In genomic region chr2:42995752-42996422, GRCh38 we compare ENCODE assay signal across 29 cellular contexts.
"Had no signal": no experiment of that assay in that cellular context is flagged by ENCODE, and none has a peak within 500 bp of the region (broad histone marks: within the 10 kb centered on the region; RNA-seq: fewer than 3 reads in every experiment).

No MANE protein-coding gene starts in this region.

- ATAC-seq: effector memory CD8-positive, alpha-beta T cell; gastroesophageal sphincter; heart left ventricle; left colon; left lobe of liver; lower lobe of right lung; mucosa of descending colon; naive thymus-derived CD8-positive, alpha-beta T cell had no signal

- H3K27me3 Mint-ChIP-seq: dendritic cell treated with granulocyte-macrophage colony-stimulating factor and Interleukin-4, amounts not matched to agents 40 ng/mL and 50 ng/mL, for 4 days; naive B cell; naive thymus-derived CD8-positive, alpha-beta T cell had no signal

- H3K4me2 ChIP-seq: hepatocyte had no signal

- H3K27me3 ChIP-seq: colonic mucosa, esophagus squamous epithelium, gastroesophageal sphincter, heart left ventricle, hepatocyte had no signal

- DNase-seq: colonic mucosa; cortex of kidney; effector CD8-positive, alpha-beta T cell; effector memory CD8-positive, alpha-beta T cell; endodermal cell; erythroblast; esophagus squamous epithelium; foreskin fibroblast; foreskin melanocyte; hypothalamus; immature natural killer cell; islet precursor cell; kidney; kidney glomerular epithelial cell; left ventricle myocardium inferior; lower lobe of right lung; mesenchymal stem cell; mucosa of descending colon; naive B cell; naive thymus-derived CD8-positive, alpha-beta T cell had no signal

- H3K4me3 Mint-ChIP-seq: dendritic cell treated with granulocyte-macrophage colony-stimulating factor and Interleukin-4, amounts not matched to agents 40 ng/mL and 50 ng/mL, for 4 days; effector memory CD8-positive, alpha-beta T cell; endodermal cell; immature natural killer cell; mesothelial cell of epicardium; naive B cell; naive thymus-derived CD8-positive, alpha-beta T cell had no signal

- H3K4me3 ChIP-seq: colonic mucosa, esophagus squamous epithelium, gastroesophageal sphincter, heart left ventricle, hepatocyte, left ventricle myocardium inferior, lower lobe of right lung, mucosa of descending colon had no signal

- H3K9me3 ChIP-seq: colonic mucosa, esophagus squamous epithelium, lower lobe of right lung, mucosa of descending colon had no signal

- H3K79me2 ChIP-seq: hepatocyte had no signal

- H2AFZ ChIP-seq: hepatocyte had no signal

- H3K9me3 Mint-ChIP-seq: effector memory CD8-positive, alpha-beta T cell had no signal

- H3K4me1 ChIP-seq: colonic mucosa, gastroesophageal sphincter, left ventricle myocardium inferior, lower lobe of right lung had no signal

- FAIRE-seq: endometrium, kidney had no signal

- H3K36me3 Mint-ChIP-seq: immature natural killer cell, mesothelial cell of epicardium had no signal

- H3K4me1 Mint-ChIP-seq: immature natural killer cell; mesothelial cell of epicardium; naive thymus-derived CD8-positive, alpha-beta T cell had no signal

- H3K36me3 ChIP-seq: colonic mucosa, esophagus squamous epithelium, gastroesophageal sphincter, heart left ventricle, left ventricle myocardium inferior, lower lobe of right lung had no signal

- H3K27ac ChIP-seq: colonic mucosa, epithelial cell of prostate, gastroesophageal sphincter, heart left ventricle, hepatocyte, left ventricle myocardium inferior, lower lobe of right lung had no signal

- H3K27ac Mint-ChIP-seq: dendritic cell treated with granulocyte-macrophage colony-stimulating factor and Interleukin-4, amounts not matched to agents 40 ng/mL and 50 ng/mL, for 4 days; effector memory CD8-positive, alpha-beta T cell; endodermal cell; mesothelial cell of epicardium; naive B cell; naive thymus-derived CD8-positive, alpha-beta T cell had no signal
